ENCODE assay signal across 4 cellular contexts in genomic region chr10:111789821-111790220, GRCh38.
"Had no signal": no experiment of that assay in that cellular context is flagged by ENCODE, and none has a peak within 500 bp of the region (broad histone marks: within the 10 kb centered on the region; RNA-seq: fewer than 3 reads in every experiment).

No MANE protein-coding gene starts in this region.

- H3K4me3 ChIP-seq: K562 had no signal

- DNase-seq: IMR-90, KBM-7 had no signal

- H3K27ac ChIP-seq: HL-60 had no signal
